9 cellular contexts compared by ENCODE assay signal in genomic region chr1:178093150-178093957, GRCh38. TPM values are rescaled to one million over a fixed set of nuclear protein-coding genes. Genes with fewer than 3 reads are reported as not detected.
A peak's percentile ranks its signal among the peaks of the same experiment; 100 is the strongest.
DNase-seq lines count a peak whose midpoint lies in the region; ATAC-seq and TF ChIP-seq lines count a peak whose summit lies in the region.
"Had no signal": no experiment of that assay in that cellular context is flagged by ENCODE, and none has a peak within 500 bp of the region (broad histone marks: within the 10 kb centered on the region; RNA-seq: fewer than 3 reads in every experiment).

No MANE protein-coding gene starts in this region.

- no peaks in the 10 kb centered on the region for H3K36me3 ChIP-seq in kidney epithelial cell (ENCODE audit: control insufficient read depth, insufficient read depth, low read length)

- peak; percentile 13 to 35 for DNase-seq in activated CD4-positive, alpha-beta T cell treated with anti-CD3 and anti-CD28 coated beads for 24 hours (ENCODE audit: low read depth in 2 of 2)
- DNase-seq in activated CD4-positive, alpha-beta T cell treated with anti-CD3 and anti-CD28 coated beads for 4 hours = no peak
- DNase-seq in NCI-H1436 treated with DMSO at 0.1 percent for 48 hours (lab: John Stamatoyannopoulos, UW) (peak; percentile 90), coronary artery (ENCODE audit: low spot score) (peak; percentile 95), kidney epithelial cell (ENCODE audit: low read depth) (peak; percentile 87), smooth muscle cell of the brain vasculature (ENCODE audit: low read depth, low spot score) (peak; percentile 89)
- DNase-seq: DND-41 had no signal

- no peak overlapping the region for H3K27ac Mint-ChIP-seq in T-helper 1 cell treated with Interleukin-12 subunit alpha and Interleukin-12 subunit beta and Interleukin-4 antibody, amounts not matched to agents 30 μg/mL and 1 μg/mL, for 36 hours

- peak overlapping the region; percentile 97 for H3K27ac ChIP-seq in coronary artery

- H3K4me3 ChIP-seq in coronary artery (peak overlapping the region; percentile 99), kidney epithelial cell (ENCODE audit: low read depth, low read length) (peak overlapping the region; percentile 92)

- H3K4me1 Mint-ChIP-seq in T-helper 1 cell treated with Interleukin-12 subunit alpha and Interleukin-12 subunit beta and Interleukin-4 antibody, amounts not matched to agents 30 μg/mL and 1 μg/mL, for 36 hours (ENCODE audit: low read depth) = peaks cover 4% of the 10 kb centered on the region

- H3K27me3 ChIP-seq in kidney epithelial cell (ENCODE audit: control insufficient read depth, insufficient read depth, low read length) = no peaks in the 10 kb centered on the region

- H3K36me3 Mint-ChIP-seq in T-helper 1 cell treated with Interleukin-12 subunit alpha and Interleukin-12 subunit beta and Interleukin-4 antibody, amounts not matched to agents 30 μg/mL and 1 μg/mL, for 36 hours (ENCODE audit: low read depth) = peaks cover 6% of the 10 kb centered on the region

- TF ChIP-seq CTCF in coronary artery (IDR thresholded peaks at IDR 0.05) (peak; percentile 4), kidney epithelial cell (IDR thresholded peaks at IDR 0.05; ENCODE audit: insufficient read depth, low read length, poor library complexity, severe bottlenecking) (peak; percentile 19)

- H3K27me3 Mint-ChIP-seq in T-helper 1 cell treated with Interleukin-12 subunit alpha and Interleukin-12 subunit beta and Interleukin-4 antibody, amounts not matched to agents 30 μg/mL and 1 μg/mL, for 36 hours (ENCODE audit: low read depth) = peaks cover 47% of the 10 kb centered on the region

- H3K4me3 Mint-ChIP-seq in T-helper 1 cell treated with Interleukin-12 subunit alpha and Interleukin-12 subunit beta and Interleukin-4 antibody, amounts not matched to agents 30 μg/mL and 1 μg/mL, for 36 hours = peak overlapping the region; percentile 62

- H3K9me3 Mint-ChIP-seq in T-helper 1 cell treated with Interleukin-12 subunit alpha and Interleukin-12 subunit beta and Interleukin-4 antibody, amounts not matched to agents 30 μg/mL and 1 μg/mL, for 36 hours = peaks cover 11% of the 10 kb centered on the region

- peak; percentile 63 for ATAC-seq in HG02840 (IDR thresholded peaks at IDR 0.05; ENCODE audit: low FRiP score, unreplicated experiment)

RNA-seq across cellular contexts. Expression of gene RASAL2, which starts 0.6 kb away (rescaled TPM):
- 18.3 and 20.8 TPM in 2 replicates for total RNA-seq in kidney epithelial cell

Comparison
In these comparisons a context has a peak if more than half of its experiments do, and no peak if none do; other contexts are left out.
1. DNase-seq: peak in activated CD4-positive, alpha-beta T cell treated with anti-CD3 and anti-CD28 coated beads for 24 hours (2 of 2), NCI-H1436 treated with DMSO at 0.1 percent for 48 hours (single experiment), coronary artery (single experiment), kidney epithelial cell (single experiment) and smooth muscle cell of the brain vasculature (single experiment); none in activated CD4-positive, alpha-beta T cell treated with anti-CD3 and anti-CD28 coated beads for 4 hours (0 of 2).